ENCODE assay signal across 33 cellular contexts in the genomic region with DNA sequence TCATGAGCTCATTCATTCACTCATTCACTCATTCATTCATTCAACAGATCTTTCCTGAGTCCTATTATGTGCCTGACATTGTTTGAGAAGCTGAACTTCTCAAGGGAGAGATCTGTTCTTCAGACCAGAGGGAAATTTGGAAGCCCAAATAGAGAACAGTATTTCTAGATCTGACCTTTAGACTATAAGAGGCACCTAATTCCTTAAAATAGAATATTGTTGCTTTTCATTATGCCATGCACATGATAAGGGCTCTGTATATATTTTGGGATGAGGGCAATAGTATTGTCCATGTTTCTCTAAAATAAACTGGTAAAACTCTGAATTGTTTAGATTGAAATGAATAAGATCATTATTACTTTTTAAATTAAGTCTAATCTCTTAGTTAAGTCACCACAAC.
"Had no signal": no experiment of that assay in that cellular context is flagged by ENCODE, and none has a peak within 500 bp of the region (broad histone marks: within the 10 kb centered on the region; RNA-seq: fewer than 3 reads in every experiment).

No MANE protein-coding gene starts in this region.

- H3K4me3 ChIP-seq: MG63 had no signal

- H3K27me3 ChIP-seq: MG63 had no signal

- H3K27ac ChIP-seq: KMS-11 had no signal

- DNase-seq: Karpas-422, Kasumi-1, MG63, MM.1S, NCI-H1048, NCI-H1092, NCI-H1092 treated with DMSO at 0.1 percent for 48 hours, NCI-H1105, NCI-H1105 treated with DMSO at 0.1 percent for 48 hours, NCI-H1417, NCI-H1417 treated with DMSO at 0.1 percent for 48 hours, NCI-H1436, NCI-H1436 treated with DMSO at 0.1 percent for 48 hours, NCI-H146, NCI-H1694, NCI-H1694 treated with DMSO at 0.1 percent for 48 hours, NCI-H187, NCI-H187 treated with DMSO at 0.1 percent for 48 hours, NCI-H1930, NCI-H2029, NCI-H2029 treated with DMSO at 0.1 percent for 48 hours, NCI-H2081, NCI-H2081 treated with DMSO at 0.1 percent for 48 hours, NCI-H2107, NCI-H2171, NCI-H2171 treated with DMSO at 0.1 percent for 48 hours, NCI-H2227 treated with DMSO at 0.1 percent for 48 hours, NCI-H226, NCI-H345, NCI-H446, NCI-H446 treated with DMSO at 0.1 percent for 48 hours, NCI-H510A had no signal

- H3K9me3 ChIP-seq: MG63 had no signal

- H3K36me3 ChIP-seq: MG63 had no signal
